In the genomic region with DNA sequence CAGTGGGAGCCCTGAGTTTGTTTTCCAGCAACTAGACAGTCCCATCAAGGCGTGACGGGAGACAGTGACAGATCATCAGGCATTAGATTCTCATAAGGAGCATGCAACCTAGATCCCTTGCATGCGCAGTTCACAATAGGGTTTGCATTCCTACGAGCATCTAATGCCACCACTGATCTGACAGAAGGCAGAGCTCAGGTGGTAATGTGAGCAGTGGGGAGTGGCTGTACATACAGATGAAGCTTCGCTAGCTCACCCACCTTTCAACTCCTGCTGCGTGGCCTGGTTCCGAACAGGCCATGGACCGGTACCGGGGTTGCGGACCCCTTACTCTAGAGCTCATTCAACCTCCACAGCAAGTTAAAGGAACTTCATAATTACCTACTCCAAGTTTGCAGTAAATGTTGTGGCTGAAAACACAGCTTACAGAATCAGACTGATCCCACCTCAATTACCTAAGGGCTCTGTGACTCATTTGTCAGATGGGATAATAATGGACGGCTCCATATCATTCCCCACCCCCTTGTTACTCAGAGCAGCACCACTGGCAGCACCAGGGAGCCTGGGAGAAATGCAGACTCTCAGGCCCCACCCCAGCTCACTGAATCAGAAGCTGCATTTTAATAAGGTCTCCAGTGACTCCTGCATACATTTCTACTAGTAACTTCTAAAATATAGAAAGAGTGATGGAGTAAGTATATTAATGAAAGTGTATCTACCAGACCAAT, we compare ENCODE assay signal across 19 cellular contexts. TPM values are rescaled to one million over a fixed set of nuclear protein-coding genes. Genes with fewer than 3 reads are reported as not detected.
A peak's percentile ranks its signal among the peaks of the same experiment; 100 is the strongest.
DNase-seq lines count a peak whose midpoint lies in the region; ATAC-seq, FAIRE-seq and TF ChIP-seq lines count a peak whose summit lies in the region.
"Had no signal": no experiment of that assay in that cellular context is flagged by ENCODE, and none has a peak within 500 bp of the region (broad histone marks: within the 10 kb centered on the region; RNA-seq: fewer than 3 reads in every experiment).

No MANE protein-coding gene starts in this region.

- TF ChIP-seq POLR2A in HepG2 (IDR thresholded peaks at IDR 0.05; ENCODE audit: insufficient read depth in 1 of 2, low read depth in 2 of 2, low read length in 2 of 2) (no peak), right lobe of liver (IDR thresholded peaks at IDR 0.05) (no peak), erythroblast (IDR thresholded peaks at IDR 0.05; ENCODE audit: low read length) (no peak)

- H3K27ac ChIP-seq in HepG2 (ENCODE audit: extremely low read length, insufficient read depth, low read length) (no peak overlapping the region), right lobe of liver (no peak overlapping the region), epithelial cell of prostate (no peak overlapping the region)
- H3K27ac ChIP-seq: A549; BLaER1 treated with 17β-estradiol and CSF1 and Interleukin-3, amounts not matched to agents 10 nM and 100 nM had no signal

- TF ChIP-seq CTCF in HepG2 (CRISPR knock-in tag; IDR thresholded peaks at IDR 0.05): no peak
- no peak for TF ChIP-seq CTCF in right lobe of liver (IDR thresholded peaks at IDR 0.05)

- no peak for TF ChIP-seq EP300 in HepG2 (IDR thresholded peaks at IDR 0.05; ENCODE audit: low read depth in 2 of 2, low read length in 2 of 2)
- TF ChIP-seq EP300 in HepG2 (CRISPR knock-in tag; IDR thresholded peaks at IDR 0.05; ENCODE audit: borderline replicate concordance): no peak

- H3K4me1 ChIP-seq in HepG2 (ENCODE audit: insufficient read depth, low read length): peaks cover 53% of the 10 kb centered on the region
- peaks cover 0 to 14% (median 3%) of the 10 kb centered on the region in 4 donors for H3K4me1 ChIP-seq in right lobe of liver

- TF ChIP-seq RAD21 in HepG2 (CRISPR knock-in tag; IDR thresholded peaks at IDR 0.05): no peak

- H3K9ac ChIP-seq in HepG2 (ENCODE audit: insufficient read depth, low read depth, low read length): no peak overlapping the region
- H3K9ac ChIP-seq: BLaER1 treated with 17β-estradiol and CSF1 and Interleukin-3, amounts not matched to agents 10 nM and 100 nM had no signal

- 80% methylated on average over 11 of the region's 11 CpGs for WGBS in HepG2 (ENCODE audit: low lambda C conversion rate)
- 65% methylated on average over 2 of the region's 11 CpGs for WGBS in right lobe of liver (ENCODE audit: insufficient coverage, low coverage, low lambda C conversion rate, missing lambda C conversion rate)

- CTCF ChIA-PET in HepG2 (lab: Yijun Ruan, JAX; ENCODE audit: low intra/inter-chr PET ratio, low total read pairs): no interaction called here

- no peak for ATAC-seq in HepG2
- no peak for ATAC-seq in right lobe of liver
- no peak for ATAC-seq in left lobe of liver
- ATAC-seq in activated CD4-positive, CD25-positive, alpha-beta regulatory T cell treated with anti-CD3 and anti-CD28 coated beads, Interleukin-2, amount 50 U/mL, for 24 hours: no peak

- BruUV-seq in HepG2 (replicated peaks; lab: Mats Ljungman, UMichigan): no TSS peak

- in situ Hi-C loops in HepG2 (cut with HindIII; ENCODE audit: extremely low pct_ligation_motif_present, low pct_unique_long_range_greater_than_20kb): no loop called here

- H3K27me3 ChIP-seq in HepG2 (ENCODE audit: control insufficient read depth in 1 of 2, insufficient read depth in 2 of 2, low read length in 2 of 2) (no peaks in the 10 kb centered on the region), right lobe of liver (no peaks in the 10 kb centered on the region)
- H3K27me3 ChIP-seq: BLaER1 treated with 17β-estradiol and CSF1 and Interleukin-3, amounts not matched to agents 10 nM and 100 nM had no signal

- intact Hi-C loops in HepG2 (cut with micrococcal nuclease; ENCODE audit: unreplicated experiment) (no loop called here), right lobe of liver (cut with DNase I) (no loop called here)

- FAIRE-seq in HepG2 (lab: Jason Lieb, UNC): no peak
- FAIRE-seq: A549, GM12892 had no signal

- H3K4me2 ChIP-seq in HepG2 (ENCODE audit: low read depth, low read length): no peak overlapping the region
- H3K4me2 ChIP-seq: A549 had no signal

- H3K36me3 ChIP-seq in HepG2 (replicated peaks in 1 of 2; ENCODE audit: control insufficient read depth in 1 of 2, insufficient read depth in 2 of 2, low read length in 2 of 2) (no peaks in the 10 kb centered on the region), right lobe of liver (peaks cover 0 to 14% (median 6%) of the 10 kb centered on the region in 4 donors)
- H3K36me3 ChIP-seq: BLaER1 treated with 17β-estradiol and CSF1 and Interleukin-3, amounts not matched to agents 10 nM and 100 nM had no signal

- POLR2A ChIA-PET in HepG2 (lab: Yijun Ruan, JAX): interaction anchor here (0.7 to 1.5 kb wide), 2 partner anchors 11 to 110 kb away, joined by 3 to 6 read pairs; no protein-coding TSS in a partner anchor

- no peaks in the 10 kb centered on the region for H4K20me1 ChIP-seq in HepG2 (ENCODE audit: insufficient read depth, low read length)
- H4K20me1 ChIP-seq: BLaER1 treated with 17β-estradiol and CSF1 and Interleukin-3, amounts not matched to agents 10 nM and 100 nM had no signal

- H3K79me2 ChIP-seq in HepG2 (ENCODE audit: insufficient read depth, low read length): no peaks in the 10 kb centered on the region

- DNase-seq in HepG2 (ENCODE audit: low spot score) (no peak), right lobe of liver (no peak), RPMI7951 (ENCODE audit: low read depth) (peak; percentile 32), epithelial cell of prostate (ENCODE audit: low read depth, low spot score) (peak; percentile 6), erythroblast (lab: John Stamatoyannopoulos, UW) (no peak), left lobe of liver (ENCODE audit: low spot score) (no peak), SHP77 (lab: John Stamatoyannopoulos, UW) (no peak)
- DNase-seq: DMS 273 treated with DMSO at 0.1 percent for 48 hours, GF-D8, IMR-90, Karpas-422, NCI-H187, NCI-H446 had no signal

- H3K9me3 ChIP-seq in HepG2 (ENCODE audit: low read length) (no peaks in the 10 kb centered on the region), right lobe of liver (no peaks in the 10 kb centered on the region)
- H3K9me3 ChIP-seq: A549 had no signal

- no peak overlapping the region for H2AFZ ChIP-seq in HepG2 (ENCODE audit: low read length)

- H3K4me3 ChIP-seq in HepG2 (replicated peaks in 1 of 3; ENCODE audit: insufficient read depth in 1 of 3, low read depth in 2 of 3, low read length in 3 of 3) (no peak overlapping the region), right lobe of liver (no peak overlapping the region)
- H3K4me3 ChIP-seq: A549; BLaER1 treated with 17β-estradiol and CSF1 and Interleukin-3, amounts not matched to agents 10 nM and 100 nM had no signal

RNA-seq across cellular contexts. Expression of gene PXMP4, which starts 15.7 kb away (rescaled TPM):
- total RNA-seq in HepG2 (2016; rRNA removed; fragmentation: Illumina TruSeq; extraction: Trizol) (not detected in 2 replicates), right lobe of liver (10 to 100 TPM in 4 of 6 experiments, 1 to 10 TPM in 2; 5.5 to 17.8 (median 12.9) TPM), left lobe of liver (15.4 TPM)
- not detected in 2 replicates for total RNA-seq in HepG2 (2016; cell fraction: cytosol; rRNA removed; fragmentation: Illumina TruSeq; extraction: Trizol; ENCODE audit: low read depth)
- total RNA-seq in HepG2 (2016; cell fraction: insoluble cytoplasmic fraction; rRNA removed; fragmentation: Illumina TruSeq; extraction: Trizol): not detected in 2 replicates
- total RNA-seq in HepG2 (2016; cell fraction: membrane; rRNA removed; fragmentation: Illumina TruSeq; extraction: Trizol): not detected in 2 replicates
- total RNA-seq in HepG2 (2016; cell fraction: nucleus; rRNA removed; fragmentation: Illumina TruSeq; extraction: Trizol): not detected in 2 replicates
- polyA plus RNA-seq in HepG2 (2011; rRNA removed): not detected in 2 replicates
- polyA plus RNA-seq in HepG2 (2011; cell fraction: cytosol; rRNA removed): 0.01 TPM in 1 of 2 replicates, not detected in the other
- polyA plus RNA-seq in HepG2 (2011; cell fraction: nucleus; rRNA removed): not detected in 2 replicates
- 0.07 TPM in 1 of 2 replicates, not detected in the other for polyA plus RNA-seq in HepG2 (2012)
- polyA plus RNA-seq in HepG2 (2016; cell fraction: cytosol; fragmentation: Illumina TruSeq; extraction: Trizol; ENCODE audit: low read depth): not detected in 2 replicates
- polyA plus RNA-seq in HepG2 (2016; cell fraction: insoluble cytoplasmic fraction; fragmentation: Illumina TruSeq; extraction: Trizol; ENCODE audit: low read depth): not detected in 2 replicates
- polyA plus RNA-seq in HepG2 (2016; cell fraction: membrane; fragmentation: Illumina TruSeq; extraction: Trizol; ENCODE audit: low read depth): not detected in 2 replicates
- not detected in 2 replicates for polyA plus RNA-seq in HepG2 (2016; cell fraction: nucleus; fragmentation: Illumina TruSeq; extraction: Trizol; ENCODE audit: insufficient read depth, low read depth)
- polyA minus RNA-seq in HepG2 (2011; rRNA and poly(A)+ RNA removed; ENCODE audit: low replicate concordance): 0.20 and 11.4 TPM in 2 replicates
- not detected in 2 replicates for polyA minus RNA-seq in HepG2 (2011; cell fraction: cytosol; rRNA and poly(A)+ RNA removed)
- not detected in 2 replicates for polyA minus RNA-seq in HepG2 (2011; cell fraction: nucleus; rRNA and poly(A)+ RNA removed)
- total RNA-seq in RPMI7951 (2014; rRNA removed; shearing (Covaris generic)): 16.9 and 20.8 TPM in 2 replicates

RNA-seq across cellular contexts. Expression of gene E2F1, which starts 18.2 kb away (rescaled TPM):
- total RNA-seq in HepG2 (2016; rRNA removed; fragmentation: Illumina TruSeq; extraction: Trizol) (25.3 and 39.4 TPM in 2 replicates), right lobe of liver (1 to 10 TPM in 2 of 6 experiments, under 1 TPM in 4; 0.24 to 8.8 (median 0.77) TPM), left lobe of liver (0.60 TPM)
- 23.5 and 26.5 TPM in 2 replicates for total RNA-seq in HepG2 (2016; cell fraction: cytosol; rRNA removed; fragmentation: Illumina TruSeq; extraction: Trizol; ENCODE audit: low read depth)
- total RNA-seq in HepG2 (2016; cell fraction: insoluble cytoplasmic fraction; rRNA removed; fragmentation: Illumina TruSeq; extraction: Trizol): 22.9 and 41.6 TPM in 2 replicates
- 49.7 and 51.9 TPM in 2 replicates for total RNA-seq in HepG2 (2016; cell fraction: membrane; rRNA removed; fragmentation: Illumina TruSeq; extraction: Trizol)
- total RNA-seq in HepG2 (2016; cell fraction: nucleus; rRNA removed; fragmentation: Illumina TruSeq; extraction: Trizol): 29.5 and 34.7 TPM in 2 replicates
- 22.5 and 25.5 TPM in 2 replicates for polyA plus RNA-seq in HepG2 (2011; rRNA removed)
- polyA plus RNA-seq in HepG2 (2011; cell fraction: cytosol; rRNA removed): 14.5 and 25.4 TPM in 2 replicates
- polyA plus RNA-seq in HepG2 (2011; cell fraction: nucleus; rRNA removed): 50.7 and 66.4 TPM in 2 replicates
- polyA plus RNA-seq in HepG2 (2012): 14.4 and 23.5 TPM in 2 replicates
- 39.6 and 41.6 TPM in 2 replicates for polyA plus RNA-seq in HepG2 (2016; cell fraction: cytosol; fragmentation: Illumina TruSeq; extraction: Trizol; ENCODE audit: low read depth)
- 32.3 and 37.3 TPM in 2 replicates for polyA plus RNA-seq in HepG2 (2016; cell fraction: insoluble cytoplasmic fraction; fragmentation: Illumina TruSeq; extraction: Trizol; ENCODE audit: low read depth)
- polyA plus RNA-seq in HepG2 (2016; cell fraction: membrane; fragmentation: Illumina TruSeq; extraction: Trizol; ENCODE audit: low read depth): 56.5 and 59.4 TPM in 2 replicates
- 97.6 and 106 TPM in 2 replicates for polyA plus RNA-seq in HepG2 (2016; cell fraction: nucleus; fragmentation: Illumina TruSeq; extraction: Trizol; ENCODE audit: insufficient read depth, low read depth)
- 35.0 and 64.5 TPM in 2 replicates for polyA minus RNA-seq in HepG2 (2011; rRNA and poly(A)+ RNA removed; ENCODE audit: low replicate concordance)
- polyA minus RNA-seq in HepG2 (2011; cell fraction: cytosol; rRNA and poly(A)+ RNA removed): 7.4 and 10.7 TPM in 2 replicates
- polyA minus RNA-seq in HepG2 (2011; cell fraction: nucleus; rRNA and poly(A)+ RNA removed): 8.0 and 10.6 TPM in 2 replicates
- total RNA-seq in RPMI7951 (2014; rRNA removed; shearing (Covaris generic)): 28.7 and 33.3 TPM in 2 replicates

RNA-seq across cellular contexts. Expression of gene ZNF341, which starts 27.4 kb away (rescaled TPM):
- total RNA-seq in HepG2 (2016; rRNA removed; fragmentation: Illumina TruSeq; extraction: Trizol) (0.97 and 1.1 TPM in 2 replicates), right lobe of liver (1 to 10 TPM in 5 of 6 experiments, under 1 TPM in 1; 0.99 to 2.0 (median 1.6) TPM), left lobe of liver (1.5 TPM)
- total RNA-seq in HepG2 (2016; cell fraction: cytosol; rRNA removed; fragmentation: Illumina TruSeq; extraction: Trizol; ENCODE audit: low read depth): 0.26 and 0.40 TPM in 2 replicates
- 0.85 and 1.00 TPM in 2 replicates for total RNA-seq in HepG2 (2016; cell fraction: insoluble cytoplasmic fraction; rRNA removed; fragmentation: Illumina TruSeq; extraction: Trizol)
- total RNA-seq in HepG2 (2016; cell fraction: membrane; rRNA removed; fragmentation: Illumina TruSeq; extraction: Trizol): 0.43 and 0.59 TPM in 2 replicates
- 1.3 and 1.4 TPM in 2 replicates for total RNA-seq in HepG2 (2016; cell fraction: nucleus; rRNA removed; fragmentation: Illumina TruSeq; extraction: Trizol)
- 2.2 TPM in 2 replicates for polyA plus RNA-seq in HepG2 (2011; rRNA removed)
- 0.87 and 0.94 TPM in 2 replicates for polyA plus RNA-seq in HepG2 (2011; cell fraction: cytosol; rRNA removed)
- 5.0 and 6.3 TPM in 2 replicates for polyA plus RNA-seq in HepG2 (2011; cell fraction: nucleus; rRNA removed)
- polyA plus RNA-seq in HepG2 (2012): 0.99 and 1.6 TPM in 2 replicates
- 0.21 and 0.25 TPM in 2 replicates for polyA plus RNA-seq in HepG2 (2016; cell fraction: cytosol; fragmentation: Illumina TruSeq; extraction: Trizol; ENCODE audit: low read depth)
- polyA plus RNA-seq in HepG2 (2016; cell fraction: insoluble cytoplasmic fraction; fragmentation: Illumina TruSeq; extraction: Trizol; ENCODE audit: low read depth): 1.0 and 1.3 TPM in 2 replicates
- polyA plus RNA-seq in HepG2 (2016; cell fraction: membrane; fragmentation: Illumina TruSeq; extraction: Trizol; ENCODE audit: low read depth): 0.33 and 0.47 TPM in 2 replicates
- polyA plus RNA-seq in HepG2 (2016; cell fraction: nucleus; fragmentation: Illumina TruSeq; extraction: Trizol; ENCODE audit: insufficient read depth, low read depth): 4.5 and 5.6 TPM in 2 replicates
- 3.5 and 6.0 TPM in 2 replicates for polyA minus RNA-seq in HepG2 (2011; rRNA and poly(A)+ RNA removed; ENCODE audit: low replicate concordance)
- 0.88 and 1.3 TPM in 2 replicates for polyA minus RNA-seq in HepG2 (2011; cell fraction: cytosol; rRNA and poly(A)+ RNA removed)
- 2.2 and 2.3 TPM in 2 replicates for polyA minus RNA-seq in HepG2 (2011; cell fraction: nucleus; rRNA and poly(A)+ RNA removed)
- 1.6 and 2.0 TPM in 2 replicates for total RNA-seq in RPMI7951 (2014; rRNA removed; shearing (Covaris generic))

RNA-seq across cellular contexts. Expression of gene NECAB3, which starts 30.1 kb away (rescaled TPM):
- total RNA-seq in HepG2 (2016; rRNA removed; fragmentation: Illumina TruSeq; extraction: Trizol) (26.4 and 61.5 TPM in 2 replicates), right lobe of liver (10 to 100 TPM; 13.2 to 21.9 (median 19.2) TPM), left lobe of liver (19.9 TPM)
- 43.9 and 46.0 TPM in 2 replicates for total RNA-seq in HepG2 (2016; cell fraction: cytosol; rRNA removed; fragmentation: Illumina TruSeq; extraction: Trizol; ENCODE audit: low read depth)
- total RNA-seq in HepG2 (2016; cell fraction: insoluble cytoplasmic fraction; rRNA removed; fragmentation: Illumina TruSeq; extraction: Trizol): 23.2 and 62.1 TPM in 2 replicates
- 62.7 and 67.8 TPM in 2 replicates for total RNA-seq in HepG2 (2016; cell fraction: membrane; rRNA removed; fragmentation: Illumina TruSeq; extraction: Trizol)
- 71.4 and 86.1 TPM in 2 replicates for total RNA-seq in HepG2 (2016; cell fraction: nucleus; rRNA removed; fragmentation: Illumina TruSeq; extraction: Trizol)
- polyA plus RNA-seq in HepG2 (2011; rRNA removed): 65.5 and 81.8 TPM in 2 replicates
- polyA plus RNA-seq in HepG2 (2011; cell fraction: cytosol; rRNA removed): 30.3 and 70.4 TPM in 2 replicates
- polyA plus RNA-seq in HepG2 (2011; cell fraction: nucleus; rRNA removed): 585 and 688 TPM in 2 replicates
- polyA plus RNA-seq in HepG2 (2012): 32.0 and 41.2 TPM in 2 replicates
- polyA plus RNA-seq in HepG2 (2016; cell fraction: cytosol; fragmentation: Illumina TruSeq; extraction: Trizol; ENCODE audit: low read depth): 18.6 and 21.1 TPM in 2 replicates
- polyA plus RNA-seq in HepG2 (2016; cell fraction: insoluble cytoplasmic fraction; fragmentation: Illumina TruSeq; extraction: Trizol; ENCODE audit: low read depth): 21.8 and 29.6 TPM in 2 replicates
- polyA plus RNA-seq in HepG2 (2016; cell fraction: membrane; fragmentation: Illumina TruSeq; extraction: Trizol; ENCODE audit: low read depth): 29.2 TPM in 2 replicates
- polyA plus RNA-seq in HepG2 (2016; cell fraction: nucleus; fragmentation: Illumina TruSeq; extraction: Trizol; ENCODE audit: insufficient read depth, low read depth): 161 and 163 TPM in 2 replicates
- 148 and 154 TPM in 2 replicates for polyA minus RNA-seq in HepG2 (2011; rRNA and poly(A)+ RNA removed; ENCODE audit: low replicate concordance)
- 27.1 and 33.2 TPM in 2 replicates for polyA minus RNA-seq in HepG2 (2011; cell fraction: cytosol; rRNA and poly(A)+ RNA removed)
- polyA minus RNA-seq in HepG2 (2011; cell fraction: nucleus; rRNA and poly(A)+ RNA removed): 103 and 112 TPM in 2 replicates
- 39.3 and 43.9 TPM in 2 replicates for total RNA-seq in RPMI7951 (2014; rRNA removed; shearing (Covaris generic))

RNA-seq across cellular contexts. Expression of gene ACTL10, which starts 37.6 kb away (rescaled TPM):
- total RNA-seq in HepG2 (2016; rRNA removed; fragmentation: Illumina TruSeq; extraction: Trizol): not detected in 2 replicates
- total RNA-seq in HepG2 (2016; cell fraction: cytosol; rRNA removed; fragmentation: Illumina TruSeq; extraction: Trizol; ENCODE audit: low read depth): not detected in 2 replicates
- not detected in 2 replicates for total RNA-seq in HepG2 (2016; cell fraction: insoluble cytoplasmic fraction; rRNA removed; fragmentation: Illumina TruSeq; extraction: Trizol)
- not detected in 2 replicates for total RNA-seq in HepG2 (2016; cell fraction: membrane; rRNA removed; fragmentation: Illumina TruSeq; extraction: Trizol)
- total RNA-seq in HepG2 (2016; cell fraction: nucleus; rRNA removed; fragmentation: Illumina TruSeq; extraction: Trizol): not detected in 2 replicates
- not detected in 2 replicates for polyA plus RNA-seq in HepG2 (2011; rRNA removed)
- not detected in 2 replicates for polyA plus RNA-seq in HepG2 (2011; cell fraction: cytosol; rRNA removed)
- not detected in 2 replicates for polyA plus RNA-seq in HepG2 (2011; cell fraction: nucleus; rRNA removed)
- polyA plus RNA-seq in HepG2 (2012): 0.11 and 0.12 TPM in 2 replicates
- not detected in 2 replicates for polyA plus RNA-seq in HepG2 (2016; cell fraction: cytosol; fragmentation: Illumina TruSeq; extraction: Trizol; ENCODE audit: low read depth)
- polyA plus RNA-seq in HepG2 (2016; cell fraction: insoluble cytoplasmic fraction; fragmentation: Illumina TruSeq; extraction: Trizol; ENCODE audit: low read depth): not detected in 2 replicates
- not detected in 2 replicates for polyA plus RNA-seq in HepG2 (2016; cell fraction: membrane; fragmentation: Illumina TruSeq; extraction: Trizol; ENCODE audit: low read depth)
- polyA plus RNA-seq in HepG2 (2016; cell fraction: nucleus; fragmentation: Illumina TruSeq; extraction: Trizol; ENCODE audit: insufficient read depth, low read depth): not detected in 2 replicates
- polyA minus RNA-seq in HepG2 (2011; rRNA and poly(A)+ RNA removed; ENCODE audit: low replicate concordance): 0.12 and 3.5 TPM in 2 replicates
- polyA minus RNA-seq in HepG2 (2011; cell fraction: cytosol; rRNA and poly(A)+ RNA removed): not detected in 2 replicates
- not detected in 2 replicates for polyA minus RNA-seq in HepG2 (2011; cell fraction: nucleus; rRNA and poly(A)+ RNA removed)
- 1 to 10 TPM in 1 of 6 experiments, under 1 TPM in 4, not detected in 1; 0.20 to 1.1 (median 0.56) TPM for total RNA-seq in right lobe of liver
- total RNA-seq in RPMI7951 (2014; rRNA removed; shearing (Covaris generic)): 0.49 TPM in 1 of 2 replicates, not detected in the other
- 0.20 TPM for total RNA-seq in left lobe of liver
- total RNA-seq: H4, SK-MEL-5 had no signal
- polyA plus RNA-seq: A549 had no signal

Comparison
In these comparisons a context has a peak if more than half of its experiments do, and no peak if none do; other contexts are left out.
1. RNA of gene PXMP4, which starts 15.7 kb away (total RNA-seq): 16.9 to 20.8 TPM in RPMI7951, 15.4 TPM in left lobe of liver (single experiment) and 5.5 to 17.8 TPM in right lobe of liver; not detected in HepG2; every median in the first group is over 4 times any median in the second.
2. DNase-seq: peak in RPMI7951 (single experiment) and epithelial cell of prostate (single experiment); none in HepG2 (single experiment), right lobe of liver (0 of 3), erythroblast (0 of 2), left lobe of liver (single experiment) and SHP77 (0 of 2).